ENCODE assay signal across 8 cellular contexts in genomic region chr3:10026084-10026890, GRCh38. TPM values are rescaled to one million over a fixed set of nuclear protein-coding genes. Genes with fewer than 3 reads are reported as not detected.
A peak's percentile ranks its signal among the peaks of the same experiment; 100 is the strongest.
DNase-seq lines count a peak whose midpoint lies in the region; ATAC-seq and TF ChIP-seq lines count a peak whose summit lies in the region.

Gene FANCD2 (plus strand): TSS chr3:10026437. CDS start chr3:10028658, 2,221 bp downstream.

- peak within 1 kb of the TSS; percentile 99 for H3K27ac Mint-ChIP-seq in activated CD8-positive, alpha-beta memory T cell treated with anti-CD3 and anti-CD28 coated beads, Interleukin-2, amount 10 ng/mL, durations not matched to agents 7 days and 5 days

- DNase-seq in COLO668 (lab: John Stamatoyannopoulos, UW; ENCODE audit: unreplicated experiment) (peak; percentile 77), HL-60 (ENCODE audit: low read depth in 1 of 2, low spot score in 1 of 2) (peak; percentile 82 to 91), NOMO-1 treated with dmso at 0.1 percent for 144 hours (lab: John Stamatoyannopoulos, UW; ENCODE audit: unreplicated experiment) (peak; percentile 75), mesenteric fat pad (ENCODE audit: low spot score) (peak; percentile 99)
- DNase-seq in activated CD8-positive, alpha-beta memory T cell treated with anti-CD3 and anti-CD28 coated beads, Interleukin-2, amount 10 ng/mL, durations not matched to agents 7 days and 5 days, result peak; percentile 94
- peak; percentile 89 for DNase-seq in stimulated activated CD8-positive, alpha-beta memory T cell treated with anti-CD3 and anti-CD28 coated beads, Interleukin-15, amount 100 ng/mL, for 1 hour (ENCODE audit: low read depth)

- H3K27me3 Mint-ChIP-seq in activated CD8-positive, alpha-beta memory T cell treated with anti-CD3 and anti-CD28 coated beads, Interleukin-2, amount 10 ng/mL, durations not matched to agents 7 days and 5 days, result no peaks in the 10 kb centered on the region

- no peaks in the 10 kb centered on the region for H3K9me3 Mint-ChIP-seq in activated CD8-positive, alpha-beta memory T cell treated with anti-CD3 and anti-CD28 coated beads, Interleukin-2, amount 10 ng/mL, durations not matched to agents 7 days and 5 days (ENCODE audit: low read depth)

- H3K4me1 Mint-ChIP-seq in activated CD8-positive, alpha-beta memory T cell treated with anti-CD3 and anti-CD28 coated beads, Interleukin-2, amount 10 ng/mL, durations not matched to agents 7 days and 5 days, result peaks cover 41% of the 10 kb centered on the region

- H3K4me3 ChIP-seq in HL-60 (replicated peaks; ENCODE audit: insufficient read depth, low read length) (peak within 1 kb of the TSS; percentile 70), endocrine pancreas (ENCODE audit: control insufficient read depth, insufficient read depth, low read length) (peak within 1 kb of the TSS; percentile 92)

- no peaks in the 10 kb centered on the region for H3K36me3 ChIP-seq in endocrine pancreas (ENCODE audit: control insufficient read depth, insufficient read depth, low read length)

- peaks cover 26% of the 10 kb centered on the region for H3K36me3 Mint-ChIP-seq in activated CD8-positive, alpha-beta memory T cell treated with anti-CD3 and anti-CD28 coated beads, Interleukin-2, amount 10 ng/mL, durations not matched to agents 7 days and 5 days

- H3K27me3 ChIP-seq in HL-60 (ENCODE audit: insufficient read depth, poor library complexity, severe bottlenecking) (no peaks in the 10 kb centered on the region), endocrine pancreas (ENCODE audit: control insufficient read depth, insufficient read depth, low read length) (no peaks in the 10 kb centered on the region)

- CTCF ChIA-PET in activated CD8-positive, alpha-beta memory T cell treated with anti-CD3 and anti-CD28 coated beads, Interleukin-2, amount 10 ng/mL, durations not matched to agents 7 days and 5 days (lab: Charles Lee), result interaction anchor here (0.9 to 1.4 kb wide), 4 partner anchors 15 to 296 kb away, joined by 3 to 4 read pairs (median 3); no protein-coding TSS in a partner anchor

- peak within 1 kb of the TSS; percentile 98 for H3K9ac ChIP-seq in endocrine pancreas (ENCODE audit: control insufficient read depth, insufficient read depth, low read length)

- H3K4me1 ChIP-seq in endocrine pancreas (ENCODE audit: control insufficient read depth, insufficient read depth, low read length), result peaks cover 4% of the 10 kb centered on the region

- no peaks in the 10 kb centered on the region for H3K9me3 ChIP-seq in endocrine pancreas (ENCODE audit: control insufficient read depth, low read length)

- ATAC-seq in GM19463 (IDR thresholded peaks at IDR 0.05; ENCODE audit: unreplicated experiment), result peak; percentile 95
- ATAC-seq in activated CD8-positive, alpha-beta memory T cell treated with anti-CD3 and anti-CD28 coated beads, Interleukin-2, amount 10 ng/mL, durations not matched to agents 7 days and 5 days, result peak; percentile 94

- TF ChIP-seq CTCF in HL-60 (IDR thresholded peaks at IDR 0.05; ENCODE audit: insufficient read depth, low read length), result no peak

- H3K27ac ChIP-seq in HL-60 (replicated peaks), result peak within 1 kb of the TSS; percentile 90

- H3K4me3 Mint-ChIP-seq in activated CD8-positive, alpha-beta memory T cell treated with anti-CD3 and anti-CD28 coated beads, Interleukin-2, amount 10 ng/mL, durations not matched to agents 7 days and 5 days, result peak within 1 kb of the TSS; percentile 97

RNA-seq across cellular contexts. Expression of gene FANCD2, which starts in this region (rescaled TPM):
- 100 to 1,000 TPM in 1 of 2 experiments, 10 to 100 TPM in 1; 75.1 to 109 TPM for total RNA-seq in activated CD8-positive, alpha-beta memory T cell treated with anti-CD3 and anti-CD28 coated beads, Interleukin-2, amount 10 ng/mL, durations not matched to agents 7 days and 5 days
- total RNA-seq in mesenteric fat pad, result 2.8 TPM

Comparison
In these comparisons a context has a peak if more than half of its experiments do, and no peak if none do; other contexts are left out.
1. Peak in every context shown above with its lines: DNase-seq, ATAC-seq, H3K4me3 ChIP-seq and H3K27ac ChIP-seq.
2. RNA of gene FANCD2 (total RNA-seq): 75.1 to 109 TPM in activated CD8-positive, alpha-beta memory T cell treated with anti-CD3 and anti-CD28 coated beads, Interleukin-2, amount 10 ng/mL, durations not matched to agents 7 days and 5 days; 2.8 TPM in mesenteric fat pad (single experiment); every median in the first group is over 10 times any median in the second.